Comparison of ENCODE assay signal across 8 cellular contexts in the genomic region with DNA sequence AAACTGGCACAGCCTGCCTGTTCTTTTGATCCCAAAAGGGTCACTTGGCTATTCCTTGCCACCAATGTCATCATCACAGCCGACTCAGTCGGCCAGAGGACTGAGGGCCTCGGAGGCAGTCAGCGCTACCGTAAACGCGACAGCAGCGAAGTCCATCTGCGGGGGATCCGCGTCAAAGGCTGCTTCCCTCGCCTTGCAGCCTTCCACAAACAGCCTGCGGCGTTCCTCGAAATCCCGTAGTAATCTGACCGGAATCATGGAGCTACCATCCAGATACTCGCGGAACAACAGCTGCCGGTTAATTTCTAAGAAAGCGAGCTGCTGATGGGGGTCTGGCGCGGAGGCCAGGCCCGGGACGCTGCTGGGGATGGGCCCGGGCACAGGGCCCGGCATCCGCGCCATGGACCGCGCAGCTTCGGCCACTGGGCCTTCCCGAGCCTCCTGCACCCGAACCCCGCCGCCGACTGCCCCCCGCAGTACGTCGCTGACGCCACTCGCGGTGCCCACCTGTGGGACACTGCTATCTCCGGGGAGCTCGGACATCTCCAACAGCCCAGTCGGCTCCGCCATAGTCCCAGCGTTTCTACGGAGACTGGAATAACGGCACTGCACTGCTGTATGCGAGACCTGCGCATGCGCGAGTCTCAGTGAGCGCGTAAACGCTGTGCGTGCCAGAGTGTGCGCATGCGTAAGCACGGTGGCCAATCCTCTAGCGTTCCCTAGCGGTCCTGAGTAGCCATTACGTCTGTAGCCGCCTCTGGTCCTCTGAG. TPM values are rescaled to one million over a fixed set of nuclear protein-coding genes. Genes with fewer than 3 reads are reported as not detected.
DNase-seq lines count a peak whose midpoint lies in the region; ATAC-seq and TF ChIP-seq lines count a peak whose summit lies in the region.

Gene EID2B (minus strand): TSS at position 620 of the 770 bp plus-strand sequence. CDS start 50 bp downstream, at position 570.

- no peaks in the 10 kb centered on the region for H3K27me3 Mint-ChIP-seq in T-helper 17 cell

- H3K4me3 ChIP-seq in ascending aorta = peak within 1 kb of the TSS; percentile 86 to 91
- H3K4me3 ChIP-seq in rectal smooth muscle tissue (ENCODE audit: low read length) = peak within 1 kb of the TSS; percentile 90
- H3K4me3 ChIP-seq in aorta (ENCODE audit: low read length in 2 of 2) = peak within 1 kb of the TSS; percentile 77 to 95

- peak within 1 kb of the TSS; percentile 82 for H3K27ac Mint-ChIP-seq in T-helper 17 cell

- H3K36me3 ChIP-seq in ascending aorta (no peaks in the 10 kb centered on the region), rectal smooth muscle tissue (ENCODE audit: control insufficient read depth, insufficient read depth, low read length) (no peaks in the 10 kb centered on the region), aorta (ENCODE audit: control insufficient read depth in 1 of 2, insufficient read depth in 2 of 2, low read length in 1 of 2) (no peaks in the 10 kb centered on the region)

- peak; percentile 96 to 99 (median 97) for TF ChIP-seq CTCF in ascending aorta (IDR thresholded peaks at IDR 0.05)

- peak within 1 kb of the TSS; percentile 74 to 84 for H3K27ac ChIP-seq in ascending aorta
- H3K27ac ChIP-seq in rectal smooth muscle tissue (ENCODE audit: low read depth, low read length) = peak within 1 kb of the TSS; percentile 81
- peak within 1 kb of the TSS in 1 of 2 donors; percentile 93 for H3K27ac ChIP-seq in aorta (ENCODE audit: low read depth in 1 of 2, low read length in 2 of 2)

- peak within 1 kb of the TSS; percentile 91 for H3K4me3 Mint-ChIP-seq in T-helper 17 cell

- H3K27me3 ChIP-seq in ascending aorta (no peaks in the 10 kb centered on the region), rectal smooth muscle tissue (ENCODE audit: control insufficient read depth, insufficient read depth, low read length) (no peaks in the 10 kb centered on the region), aorta (ENCODE audit: control insufficient read depth in 1 of 2, insufficient read depth in 2 of 2, low read length in 1 of 2) (no peaks in the 10 kb centered on the region)

- no peaks in the 10 kb centered on the region for H3K36me3 Mint-ChIP-seq in T-helper 17 cell (ENCODE audit: low read depth)

- H3K9ac ChIP-seq in rectal smooth muscle tissue (ENCODE audit: low read length) = peak within 1 kb of the TSS; percentile 87

- ATAC-seq in GM18502 (IDR thresholded peaks at IDR 0.05; ENCODE audit: poor library complexity, unreplicated experiment) (peak; percentile 92), HG02943 (IDR thresholded peaks at IDR 0.05; ENCODE audit: low read depth, unreplicated experiment) (peak; percentile 75), T-helper 17 cell (peak; percentile 96), aorta (ENCODE audit: low FRiP score) (peak; percentile 99)

- DNase-seq in NCI-H1694 treated with DMSO at 0.1 percent for 48 hours (lab: John Stamatoyannopoulos, UW) (peak; percentile 97), T-helper 17 cell (peak; percentile 88 to 93 (median 91)), ascending aorta (ENCODE audit: low spot score in 2 of 2) (peak; percentile 76 to 97), hepatic stellate cell (ENCODE audit: low spot score) (peak; percentile 97), aorta (peak; percentile 97 to 99)

- H3K4me1 ChIP-seq in ascending aorta = peaks cover 6 to 11% of the 10 kb centered on the region in 2 donors
- peaks cover 9% of the 10 kb centered on the region for H3K4me1 ChIP-seq in rectal smooth muscle tissue (ENCODE audit: control insufficient read depth, insufficient read depth, low read length)
- H3K4me1 ChIP-seq in aorta (ENCODE audit: control insufficient read depth in 1 of 2, insufficient read depth in 2 of 2, low read length in 2 of 2) = no peaks in the 10 kb centered on the region

- WGBS in aorta, 2 donors = 0 to 1% methylated on average over 65 of the region's 65 CpGs

- peaks cover 13% of the 10 kb centered on the region for H3K4me1 Mint-ChIP-seq in T-helper 17 cell

- no peaks in the 10 kb centered on the region for H3K9me3 ChIP-seq in T-helper 17 cell (ENCODE audit: control insufficient read depth, low read length, poor library complexity, severe bottlenecking)
- H3K9me3 ChIP-seq in ascending aorta = no peaks in the 10 kb centered on the region
- H3K9me3 ChIP-seq in aorta (ENCODE audit: control insufficient read depth, low read length) = no peaks in the 10 kb centered on the region

- intact Hi-C loops in ascending aorta (cut with DNase I) = loop anchor here (1.0 to 10.0 kb wide), 8 partner anchors 52 to 462 kb away; partner anchors contain the start of genes FBL, MED29, PAF1 and SAMD4B
- intact Hi-C loops in aorta (cut with DNase I) = loop anchor here (2.0 to 10.0 kb wide), 7 partner anchors 52 to 190 kb away; partner anchors contain the start of genes SAMD4B (in 2 of the 2), RPS16 (in 1 of the 2), SUPT5H (in 1 of the 2) and TIMM50 (in 1 of the 2)

RNA-seq across cellular contexts. Expression of gene EID2B, which starts in this region (rescaled TPM):
- 1 to 10 TPM; 3.9 to 4.9 TPM for total RNA-seq in T-helper 17 cell
- total RNA-seq in ascending aorta = not detected
- 1 to 10 TPM; 3.2 to 3.3 TPM for total RNA-seq in aorta
- polyA plus RNA-seq in aorta = 1 to 10 TPM in 1 of 2 donors, under 1 TPM in 1; 0.75 to 6.0 TPM

Comparison
In these comparisons a context has a peak if more than half of its experiments do, and no peak if none do; other contexts are left out.
1. Peak in DNase-seq, H3K4me3 ChIP-seq and H3K27ac ChIP-seq in ascending aorta; RNA of the gene not detected or under 1 TPM.